In the genomic region with DNA sequence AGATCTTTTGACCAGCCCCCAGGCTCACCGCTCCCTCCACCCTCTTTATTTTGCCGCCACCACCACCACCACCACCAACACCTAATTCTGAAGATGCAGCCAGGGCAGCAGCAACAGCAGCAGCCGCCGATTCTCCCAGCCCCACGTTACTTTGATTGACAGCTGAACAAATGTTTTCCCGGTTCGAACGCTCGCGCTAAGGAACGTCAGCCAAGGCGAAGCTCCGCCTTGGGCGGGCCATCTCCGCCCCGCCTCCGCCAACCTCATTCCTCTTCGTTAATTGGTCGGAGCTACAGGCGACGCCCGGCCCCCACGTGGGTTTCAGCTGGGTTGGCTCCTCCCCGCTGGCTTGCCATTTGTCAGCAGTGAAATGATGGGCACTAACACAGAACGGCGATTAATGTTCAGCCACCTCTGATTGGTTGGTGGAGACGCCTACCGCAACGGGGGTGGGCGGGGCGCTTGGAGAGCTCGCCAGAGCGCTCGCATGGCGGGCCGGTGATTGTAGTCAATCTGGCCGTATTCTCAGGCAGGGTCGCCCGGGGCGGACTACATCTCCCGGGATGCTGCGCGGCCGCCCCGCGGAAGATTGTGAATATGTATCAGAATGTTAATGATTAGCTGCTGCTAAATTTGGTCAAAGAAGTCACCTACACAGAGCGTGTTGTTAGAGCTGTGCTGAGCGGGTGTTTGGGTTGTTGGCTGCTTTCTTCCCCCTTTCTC, we compare ENCODE assay signal across 8 cellular contexts. TPM values are rescaled to one million over a fixed set of nuclear protein-coding genes. Genes with fewer than 3 reads are reported as not detected.
DNase-seq lines count a peak whose midpoint lies in the region; ATAC-seq and TF ChIP-seq lines count a peak whose summit lies in the region.

A gene (plus strand): TSS at position 657 of the 723 bp plus-strand sequence. CDS start 826 bp downstream, outside the sequence.

- no peaks in the 10 kb centered on the region for H3K9me3 ChIP-seq in fibroblast of lung (ENCODE audit: control insufficient read depth, insufficient read depth, low read depth, low read length)

- H3K27me3 Mint-ChIP-seq in GM23338 (ENCODE audit: insufficient read depth, low read depth, poor library complexity): peaks cover 10% of the 10 kb centered on the region
- H3K27me3 Mint-ChIP-seq in activated T-helper 2 cell treated with anti-CD3 and anti-CD28 coated beads, Interferon-gamma antibody, Interleukin-2, Interleukin-4, amounts not matched to agents 10 μg/mL and 5 μg/mL and 100 μg/mL, durations not matched to agents 14 hours and 24 hours and 36 hours (ENCODE audit: low read depth): peaks cover 7% of the 10 kb centered on the region
- H3K27me3 Mint-ChIP-seq in naive B cell: peaks cover 8 to 11% (median 9%) of the 10 kb centered on the region in 3 donors

- no peak within 1 kb of the TSS for H3K27ac Mint-ChIP-seq in GM23338
- H3K27ac Mint-ChIP-seq in activated T-helper 2 cell treated with anti-CD3 and anti-CD28 coated beads, Interferon-gamma antibody, Interleukin-2, Interleukin-4, amounts not matched to agents 10 μg/mL and 5 μg/mL and 100 μg/mL, durations not matched to agents 14 hours and 24 hours and 36 hours: no peak within 1 kb of the TSS
- H3K27ac Mint-ChIP-seq in naive B cell: peak within 1 kb of the TSS in 2 of 6 donors; percentile 74 to 76
- H3K27ac Mint-ChIP-seq in stimulated activated effector memory CD8-positive, alpha-beta T cell treated with anti-CD3 and anti-CD28 coated beads, Interleukin-12 subunit alpha, Interleukin-12 subunit beta, amount 100 ng/mL, for 72 hours: peak within 1 kb of the TSS; percentile 95

- no peaks in the 10 kb centered on the region for H3K27me3 ChIP-seq in GM23338 (ENCODE audit: insufficient read depth)
- no peaks in the 10 kb centered on the region for H3K27me3 ChIP-seq in fibroblast of lung (ENCODE audit: control insufficient read depth, insufficient read depth, low read length)

- H3K9me2 ChIP-seq in GM23338 (ENCODE audit: insufficient read depth): no peaks in the 10 kb centered on the region

- peaks cover 4% of the 10 kb centered on the region; the same call in 1 of the 3 replicates for H3K9me3 Mint-ChIP-seq in GM23338
- no peaks in the 10 kb centered on the region for H3K9me3 Mint-ChIP-seq in activated T-helper 2 cell treated with anti-CD3 and anti-CD28 coated beads, Interferon-gamma antibody, Interleukin-2, Interleukin-4, amounts not matched to agents 10 μg/mL and 5 μg/mL and 100 μg/mL, durations not matched to agents 14 hours and 24 hours and 36 hours
- H3K9me3 Mint-ChIP-seq in naive B cell: no peaks in the 10 kb centered on the region
- H3K9me3 Mint-ChIP-seq in stimulated activated effector memory CD8-positive, alpha-beta T cell treated with anti-CD3 and anti-CD28 coated beads, Interleukin-12 subunit alpha, Interleukin-12 subunit beta, amount 100 ng/mL, for 72 hours: no peaks in the 10 kb centered on the region

- H3K4me3 ChIP-seq in GM23338 (peak within 1 kb of the TSS; percentile 78), fibroblast of lung (replicated peaks in 1 of 4; ENCODE audit: control extremely low read depth in 1 of 4, insufficient read depth in 1 of 4, low read depth in 3 of 4, low read length in 4 of 4) (peak within 1 kb of the TSS; percentile 73 to 92 (median 82))

- peaks cover 17% of the 10 kb centered on the region for H3K4me1 ChIP-seq in GM23338 (ENCODE audit: insufficient read depth)
- H3K4me1 ChIP-seq in fibroblast of lung (ENCODE audit: control insufficient read depth, extremely low read depth, insufficient read depth, low read length): peaks cover 3% of the 10 kb centered on the region

- H3K36me3 ChIP-seq in GM23338 (ENCODE audit: insufficient read depth) (no peaks in the 10 kb centered on the region; the same call in 1 of the 2 replicates), fibroblast of lung (ENCODE audit: control insufficient read depth, insufficient read depth, low read length) (no peaks in the 10 kb centered on the region)

- H3K4me2 ChIP-seq in GM23338: peak within 1 kb of the TSS; percentile 94
- peak within 1 kb of the TSS; percentile 83 for H3K4me2 ChIP-seq in fibroblast of lung (ENCODE audit: extremely low read depth, insufficient read depth, low read length)

- ATAC-seq in GM23338 (peak; percentile 80), naive B cell (ENCODE audit: low read depth in 2 of 2) (peak; percentile 79 to 80)
- peak; percentile 92 for ATAC-seq in stimulated activated effector memory CD8-positive, alpha-beta T cell treated with anti-CD3 and anti-CD28 coated beads, Interleukin-12 subunit alpha, Interleukin-12 subunit beta, amount 100 ng/mL, for 72 hours

- CTCF ChIA-PET in RWPE1 (lab: Yijun Ruan, JAX): interaction anchor here (0.6 kb wide), 1 partner anchor 82 kb away, joined by 3 read pairs; no protein-coding TSS in a partner anchor

- POLR2A ChIA-PET in RWPE1 (lab: Yijun Ruan, JAX; ENCODE audit: low non-redundant PET): interaction anchor here (0.5 kb wide), 1 partner anchor 52 kb away, joined by 5 read pairs; no protein-coding TSS in a partner anchor

- H3K4me3 Mint-ChIP-seq in GM23338 (peak within 1 kb of the TSS; percentile 88; the same call in 1 of the 3 replicates), naive B cell (peak within 1 kb of the TSS in 6 of 8 donors; percentile 73 to 92 (median 84))
- H3K4me3 Mint-ChIP-seq in activated T-helper 2 cell treated with anti-CD3 and anti-CD28 coated beads, Interferon-gamma antibody, Interleukin-2, Interleukin-4, amounts not matched to agents 10 μg/mL and 5 μg/mL and 100 μg/mL, durations not matched to agents 14 hours and 24 hours and 36 hours (ENCODE audit: low read depth): peak within 1 kb of the TSS; percentile 65
- no peak within 1 kb of the TSS for H3K4me3 Mint-ChIP-seq in stimulated activated effector memory CD8-positive, alpha-beta T cell treated with anti-CD3 and anti-CD28 coated beads, Interleukin-12 subunit alpha, Interleukin-12 subunit beta, amount 100 ng/mL, for 72 hours

- peak; percentile 100 for DNase-seq in Daoy (ENCODE audit: low read depth)
- DNase-seq in GM23338 (ENCODE audit: low spot score): peak; percentile 100
- DNase-seq in LHCN-M2 (ENCODE audit: low read depth): peak; percentile 100
- peak; percentile 100 for DNase-seq in RWPE1 (ENCODE audit: low spot score)
- DNase-seq in activated T-helper 2 cell treated with anti-CD3 and anti-CD28 coated beads, Interferon-gamma antibody, Interleukin-2, Interleukin-4, amounts not matched to agents 10 μg/mL and 5 μg/mL and 100 μg/mL, durations not matched to agents 14 hours and 24 hours and 36 hours (ENCODE audit: low spot score): peak; percentile 99
- peak; percentile 100 for DNase-seq in fibroblast of lung (ENCODE audit: low read depth in 2 of 2)
- DNase-seq in naive B cell: peak; percentile 100
- peak; percentile 91 to 98 for DNase-seq in stimulated activated effector memory CD8-positive, alpha-beta T cell treated with anti-CD3 and anti-CD28 coated beads, Interleukin-12 subunit alpha, Interleukin-12 subunit beta, amount 100 ng/mL, for 72 hours (ENCODE audit: low spot score in 2 of 2)

- H3K9ac ChIP-seq in fibroblast of lung (ENCODE audit: insufficient read depth, low read length): peak within 1 kb of the TSS; percentile 86

- peak within 1 kb of the TSS; percentile 97 for H3K27ac ChIP-seq in GM23338 (ENCODE audit: low read depth)
- peak within 1 kb of the TSS; percentile 93 for H3K27ac ChIP-seq in RWPE1
- peak within 1 kb of the TSS; percentile 86 for H3K27ac ChIP-seq in fibroblast of lung (ENCODE audit: insufficient read depth, low read length)

- peaks cover 21% of the 10 kb centered on the region for H3K4me1 Mint-ChIP-seq in GM23338
- peaks cover 26% of the 10 kb centered on the region for H3K4me1 Mint-ChIP-seq in activated T-helper 2 cell treated with anti-CD3 and anti-CD28 coated beads, Interferon-gamma antibody, Interleukin-2, Interleukin-4, amounts not matched to agents 10 μg/mL and 5 μg/mL and 100 μg/mL, durations not matched to agents 14 hours and 24 hours and 36 hours (ENCODE audit: low read depth)
- peaks cover 23 to 35% (median 29%) of the 10 kb centered on the region in 3 donors for H3K4me1 Mint-ChIP-seq in naive B cell
- peaks cover 34% of the 10 kb centered on the region for H3K4me1 Mint-ChIP-seq in stimulated activated effector memory CD8-positive, alpha-beta T cell treated with anti-CD3 and anti-CD28 coated beads, Interleukin-12 subunit alpha, Interleukin-12 subunit beta, amount 100 ng/mL, for 72 hours

- peaks cover 12% of the 10 kb centered on the region for H3K36me3 Mint-ChIP-seq in GM23338 (ENCODE audit: low read depth)
- H3K36me3 Mint-ChIP-seq in activated T-helper 2 cell treated with anti-CD3 and anti-CD28 coated beads, Interferon-gamma antibody, Interleukin-2, Interleukin-4, amounts not matched to agents 10 μg/mL and 5 μg/mL and 100 μg/mL, durations not matched to agents 14 hours and 24 hours and 36 hours (ENCODE audit: low read depth): peaks cover 23% of the 10 kb centered on the region
- H3K36me3 Mint-ChIP-seq in naive B cell: no peaks in the 10 kb centered on the region
- H3K36me3 Mint-ChIP-seq in stimulated activated effector memory CD8-positive, alpha-beta T cell treated with anti-CD3 and anti-CD28 coated beads, Interleukin-12 subunit alpha, Interleukin-12 subunit beta, amount 100 ng/mL, for 72 hours: peaks cover 21% of the 10 kb centered on the region

- intact Hi-C loops in activated T-helper 2 cell treated with anti-CD3 and anti-CD28 coated beads, Interferon-gamma antibody, Interleukin-2, Interleukin-4, amounts not matched to agents 10 μg/mL and 5 μg/mL and 100 μg/mL, durations not matched to agents 14 hours and 24 hours and 36 hours (cut with micrococcal nuclease): loop anchor here (1.0 to 5.0 kb wide), 8 partner anchors 11 to 311 kb away; no protein-coding TSS in a partner anchor

- H4K20me1 ChIP-seq in GM23338 (replicated peaks; ENCODE audit: insufficient read depth): 0 out of 2 replicates have a peak, but pooled peaks cover 4% of the 10 kb centered on the region
- H4K20me1 ChIP-seq in fibroblast of lung (ENCODE audit: control insufficient read depth, extremely low read depth, insufficient read depth, low read length): no peaks in the 10 kb centered on the region

- 0 out of 2 replicates have a peak, but pooled peaks cover 5% of the 10 kb centered on the region for H3F3A ChIP-seq in GM23338 (replicated peaks; ENCODE audit: low read depth)

- H2AFZ ChIP-seq in GM23338 (peak within 1 kb of the TSS; percentile 88; the same call in 1 of the 2 replicates), fibroblast of lung (ENCODE audit: low read length) (peak within 1 kb of the TSS; percentile 87)

- TF ChIP-seq CTCF in GM23338 (conservative IDR thresholded peaks at IDR 0.05; ENCODE audit: low read depth in 2 of 2): no peak
- TF ChIP-seq CTCF in RWPE1 (conservative IDR thresholded peaks at IDR 0.05; ENCODE audit: low read depth): no peak
- TF ChIP-seq CTCF in fibroblast of lung (conservative IDR thresholded peaks at IDR 0.05 in 1 of 2, IDR thresholded peaks at IDR 0.05 in 1 of 2; ENCODE audit: low read depth in 1 of 2, low read length in 2 of 2): no peak

- peaks cover 33% of the 10 kb centered on the region for H3K79me2 ChIP-seq in GM23338 (replicated peaks; ENCODE audit: insufficient read depth)
- peaks cover 13% of the 10 kb centered on the region for H3K79me2 ChIP-seq in fibroblast of lung (ENCODE audit: control insufficient read depth, insufficient read depth, low read length)

RNA-seq across cellular contexts. Expression of the gene that starts here (rescaled TPM):
- total RNA-seq in Daoy (2014; rRNA removed; shearing (Covaris generic)): 29.1 and 50.7 TPM in 2 replicates
- 43.9 and 45.8 TPM in 2 replicates for total RNA-seq in GM23338 (2014; rRNA removed; shearing (Covaris generic))
- polyA plus RNA-seq in GM23338 (2016; fragmentation: Nextera tagmentation; extraction: Ambion mirVana) (69.5 and 72.9 TPM in 2 replicates), fibroblast of lung (27.5 and 35.0 TPM in 2 replicates), naive B cell (ENCODE audit: low read depth in 6 of 6) (10 to 100 TPM; 13.1 to 34.6 (median 26.0) TPM)
- total RNA-seq in LHCN-M2 (2014; rRNA removed) (48.4 and 48.8 TPM in 2 replicates), fibroblast of lung (9.8 and 13.5 TPM in 2 replicates)
- 26.7 TPM for polyA plus RNA-seq in LHCN-M2 (2012)
- total RNA-seq in activated T-helper 2 cell treated with anti-CD3 and anti-CD28 coated beads, Interferon-gamma antibody, Interleukin-2, Interleukin-4, amounts not matched to agents 10 μg/mL and 5 μg/mL and 100 μg/mL, durations not matched to agents 14 hours and 24 hours and 36 hours: 20.7 and 21.7 TPM in 2 replicates
- polyA plus RNA-seq in fibroblast of lung (2012): 10.8 and 16.7 TPM in 2 replicates
- 25.5 and 43.3 TPM in 2 replicates for polyA minus RNA-seq in fibroblast of lung (ENCODE audit: low replicate concordance)

Comparison
In these comparisons a context has a peak if more than half of its experiments do, and no peak if none do; other contexts are left out.
1. Peak in every context shown above with its lines: DNase-seq, ATAC-seq, H3K4me3 ChIP-seq and H3K27ac ChIP-seq.